Comparison of ENCODE assay signal across 34 cellular contexts in the genomic region with DNA sequence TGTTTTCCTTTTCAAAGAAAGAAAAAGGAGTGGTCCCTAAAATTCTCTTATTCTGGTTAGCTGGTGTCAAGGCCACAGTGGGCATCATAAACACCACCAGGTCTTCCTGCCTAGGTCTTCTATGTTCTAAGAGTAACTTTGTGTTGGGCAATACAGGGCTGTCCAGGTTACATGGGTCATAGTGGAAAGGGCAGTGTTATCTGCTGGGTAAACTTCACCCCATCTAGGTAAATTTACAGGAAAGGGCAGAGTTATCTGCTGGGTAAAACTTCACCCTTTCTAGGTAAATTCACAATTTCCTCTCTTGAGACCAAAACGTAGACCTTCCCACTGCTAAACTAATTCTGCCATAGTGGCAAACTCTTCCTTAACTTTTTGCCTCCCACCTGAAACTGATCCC. TPM values are rescaled to one million over a fixed set of nuclear protein-coding genes. Genes with fewer than 3 reads are reported as not detected.
"Had no signal": no experiment of that assay in that cellular context is flagged by ENCODE, and none has a peak within 500 bp of the region (broad histone marks: within the 10 kb centered on the region; RNA-seq: fewer than 3 reads in every experiment).

No MANE protein-coding gene starts in this region.

- H3K9me3 ChIP-seq: ovary, psoas muscle, spleen, suprapubic skin, testis, tibial artery, transverse colon, upper lobe of right lung, uterus had no signal

- H3K4me1 ChIP-seq: neural progenitor cell, psoas muscle, suprapubic skin, testis, tibial artery, uterus had no signal

- H3K4me3 Mint-ChIP-seq: natural killer cell; nephron; neural progenitor cell; stimulated activated memory B cell treated with anti-CD40 and anti-IgM and Interleukin-4, amounts not matched to agents 10 μg/mL and 1 μg/mL and 100 μg/mL, for 72 hours; stimulated activated naive CD8-positive, alpha-beta T cell treated with anti-CD3 and anti-CD28 coated beads, Interleukin-15, amount 100 ng/mL, for 72 hours; type B pancreatic cell had no signal

- H3K27me3 Mint-ChIP-seq: progenitor cell of endocrine pancreas; stimulated activated memory B cell treated with anti-CD40 and anti-IgM and Interleukin-4, amounts not matched to agents 10 μg/mL and 1 μg/mL and 100 μg/mL, for 72 hours had no signal

- H3K9me3 Mint-ChIP-seq: natural killer cell; nephron; neural progenitor cell; stimulated activated memory B cell treated with anti-CD40 and anti-IgM and Interleukin-4, amounts not matched to agents 10 μg/mL and 1 μg/mL and 100 μg/mL, for 72 hours; stimulated activated naive CD8-positive, alpha-beta T cell treated with anti-CD3 and anti-CD28 coated beads, Interleukin-15, amount 100 ng/mL, for 72 hours; type B pancreatic cell had no signal

- H3K4me3 ChIP-seq: neural progenitor cell, ovary, psoas muscle, skin epidermis, smooth muscle cell, spleen, suprapubic skin, testis, tibial artery, transverse colon, upper lobe of right lung, uterus had no signal

- ATAC-seq: natural killer cell; psoas muscle; right cardiac atrium; sciatic nerve; stimulated activated memory B cell treated with anti-CD40 and anti-IgM and Interleukin-4, amounts not matched to agents 10 μg/mL and 1 μg/mL and 100 μg/mL, for 72 hours; stimulated activated naive CD8-positive, alpha-beta T cell treated with anti-CD3 and anti-CD28 coated beads, Interleukin-15, amount 100 ng/mL, for 72 hours; stimulated activated naive CD8-positive, alpha-beta T cell treated with anti-CD3 and anti-CD28 coated beads, Interleukin-15, Interleukin-2, amounts not matched to agents 100 U/mL and 50 U/mL, for 24 hours; upper lobe of right lung had no signal

- H3K36me3 Mint-ChIP-seq: natural killer cell; neural progenitor cell; stimulated activated memory B cell treated with anti-CD40 and anti-IgM and Interleukin-4, amounts not matched to agents 10 μg/mL and 1 μg/mL and 100 μg/mL, for 72 hours; type B pancreatic cell had no signal

- DNase-seq: natural killer cell; occipital lobe; ovary; posterior cingulate gyrus; psoas muscle; right cardiac atrium; spleen; stimulated activated CD4-positive, alpha-beta T cell treated with anti-CD3 and anti-CD28 coated beads, Interleukin-12 subunit alpha, Interleukin-12 subunit beta, amount 100 ng/mL, for 4 hours; stimulated activated CD4-positive, alpha-beta T cell treated with anti-CD3 and anti-CD28 coated beads, Interleukin-1b, Interleukin-23, amount 100 ng/mL, for 48 hours; stimulated activated CD4-positive, alpha-beta T cell treated with anti-CD3 and anti-CD28 coated beads, Interleukin-4, amount 100 ng/mL, for 1 hour; stimulated activated CD4-positive, alpha-beta T cell treated with anti-CD3 and anti-CD28 coated beads, Interleukin-4, amount 100 ng/mL, for 4 hours; stimulated activated CD8-positive, alpha-beta memory T cell treated with anti-CD3 and anti-CD28 coated beads, Interleukin-4, amount 100 ng/mL, for 48 hours; stimulated activated naive CD4-positive, alpha-beta T cell; stimulated activated naive CD8-positive, alpha-beta T cell treated with anti-CD3 and anti-CD28 coated beads, Interleukin-15, amount 100 ng/mL, for 72 hours; stimulated activated naive CD8-positive, alpha-beta T cell treated with anti-CD3 and anti-CD28 coated beads, Interleukin-15, Interleukin-2, amounts not matched to agents 100 U/mL and 50 U/mL, for 24 hours; substantia nigra; testis; tibial artery; transverse colon; upper lobe of right lung; uterus had no signal

- H3K27me3 ChIP-seq: neural progenitor cell, ovary, testis, tibial artery, transverse colon, upper lobe of right lung, uterus had no signal

- H3K4me1 Mint-ChIP-seq: nephron; stimulated activated memory B cell treated with anti-CD40 and anti-IgM and Interleukin-4, amounts not matched to agents 10 μg/mL and 1 μg/mL and 100 μg/mL, for 72 hours had no signal

- H3K9ac ChIP-seq: neural progenitor cell, parathyroid adenoma had no signal

- H3K36me3 ChIP-seq: neural progenitor cell, ovary, spleen, suprapubic skin, tibial artery, transverse colon, upper lobe of right lung, uterus had no signal

- H3K27ac ChIP-seq: neural progenitor cell, ovary, parathyroid adenoma, psoas muscle, skin epidermis, spleen, suprapubic skin, testis, tibial artery, transverse colon, upper lobe of right lung, uterus had no signal

- H3K27ac Mint-ChIP-seq: nephron; neural progenitor cell; stimulated activated memory B cell treated with anti-CD40 and anti-IgM and Interleukin-4, amounts not matched to agents 10 μg/mL and 1 μg/mL and 100 μg/mL, for 72 hours; stimulated activated naive CD8-positive, alpha-beta T cell treated with anti-CD3 and anti-CD28 coated beads, Interleukin-15, amount 100 ng/mL, for 72 hours; type B pancreatic cell had no signal

RNA-seq across cellular contexts. Expression of a gene that starts 18.9 kb away (rescaled TPM):
- total RNA-seq: renal cortical epithelial cell had no signal

RNA-seq across cellular contexts. Expression of a gene that starts 30.0 kb away (rescaled TPM):
- total RNA-seq: natural killer cell, occipital lobe, osteoblast, smooth muscle cell, testis, upper lobe of right lung, uterus had no signal
- polyA plus RNA-seq: neural cell, ovary had no signal
